ENCODE assay signal across 8 cellular contexts in the genomic region with DNA sequence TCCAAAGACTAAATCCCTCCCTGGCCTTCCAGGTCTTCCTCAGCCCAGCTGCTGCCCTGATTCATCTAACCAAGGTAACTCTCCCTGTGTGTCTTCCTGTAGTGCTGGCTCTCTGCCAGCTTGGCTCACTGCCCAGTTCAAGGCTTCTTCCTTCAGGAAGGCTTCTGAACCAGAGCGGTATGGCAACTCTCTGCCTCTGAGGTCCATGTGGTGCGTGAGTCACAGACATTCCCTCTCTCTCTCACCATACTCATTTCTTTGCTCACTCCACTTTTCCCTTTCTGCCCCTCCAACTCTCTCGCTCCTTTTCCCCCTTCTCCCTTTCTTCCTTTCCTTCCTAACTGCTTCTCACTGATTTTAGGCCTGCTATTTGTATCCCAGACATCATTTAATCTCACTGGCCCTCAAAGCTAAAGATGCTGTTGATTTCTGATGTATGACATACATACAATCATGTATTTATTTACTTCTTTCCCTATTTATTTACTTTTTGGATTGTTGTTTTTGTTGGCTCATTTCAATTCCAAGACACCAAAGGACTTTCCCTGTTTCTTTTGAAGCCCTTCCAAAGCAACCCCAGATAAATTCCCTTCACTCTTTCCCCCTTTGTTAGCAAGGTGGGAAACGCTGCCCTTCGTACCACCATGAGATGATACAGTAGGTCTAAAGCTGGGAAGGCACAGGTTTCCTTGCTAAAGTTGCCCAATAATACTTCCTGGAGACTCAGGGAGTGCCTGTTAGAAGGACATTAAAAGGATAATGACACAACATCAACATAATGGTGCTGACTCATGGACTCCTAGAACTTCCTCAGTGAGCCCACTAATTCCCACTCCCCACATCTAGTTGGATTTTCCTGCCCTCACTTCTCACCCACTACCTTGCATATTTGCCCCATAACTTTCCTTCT. TPM values are rescaled to one million over a fixed set of nuclear protein-coding genes. Genes with fewer than 3 reads are reported as not detected.
DNase-seq lines count a peak whose midpoint lies in the region; ATAC-seq and TF ChIP-seq lines count a peak whose summit lies in the region.

No MANE protein-coding gene starts in this region.

- intact Hi-C loops in activated naive CD4-positive, alpha-beta T cell treated with anti-CD3 and anti-CD28 coated beads for 36 hours (cut with micrococcal nuclease) = no loop called here
- intact Hi-C loops in upper lobe of right lung (cut with DNase I) = no loop called here

- H3K9ac ChIP-seq in adipocyte (ENCODE audit: low read length) = no peak overlapping the region

- TF ChIP-seq CTCF in upper lobe of right lung (IDR thresholded peaks at IDR 0.05) (no peak), coronary artery (IDR thresholded peaks at IDR 0.05) (no peak)

- H3K36me3 Mint-ChIP-seq in activated naive CD4-positive, alpha-beta T cell treated with anti-CD3 and anti-CD28 coated beads for 36 hours (ENCODE audit: low read depth) = no peaks in the 10 kb centered on the region

- DNase-seq in activated naive CD4-positive, alpha-beta T cell treated with anti-CD3 and anti-CD28 coated beads for 36 hours = peak; percentile 47
- no peak for DNase-seq in activated naive CD4-positive, alpha-beta T cell treated with anti-CD3 and anti-CD28 coated beads, Interleukin-2, amount 50 U/mL, for 16 hours
- DNase-seq in NCI-H2171 treated with DMSO at 0.1 percent for 48 hours (lab: John Stamatoyannopoulos, UW) = peak; percentile 97
- peak; percentile 64 for DNase-seq in adipocyte (ENCODE audit: low read depth)
- DNase-seq in iris pigment epithelial cell (ENCODE audit: low read depth) = peak; percentile 98
- no peak for DNase-seq in upper lobe of right lung
- no peak for DNase-seq in coronary artery (ENCODE audit: low spot score)

- no peak overlapping the region for H3K4me3 Mint-ChIP-seq in activated naive CD4-positive, alpha-beta T cell treated with anti-CD3 and anti-CD28 coated beads for 36 hours

- H3K27me3 ChIP-seq in adipocyte (replicated peaks; ENCODE audit: control insufficient read depth, insufficient read depth, low read length) = no peaks in the 10 kb centered on the region
- H3K27me3 ChIP-seq in upper lobe of right lung = no peaks in the 10 kb centered on the region

- no peak overlapping the region for H3K27ac Mint-ChIP-seq in activated naive CD4-positive, alpha-beta T cell treated with anti-CD3 and anti-CD28 coated beads for 36 hours

- H3K4me3 ChIP-seq in adipocyte (ENCODE audit: low read length) = no peak overlapping the region
- H3K4me3 ChIP-seq in upper lobe of right lung = no peak overlapping the region
- H3K4me3 ChIP-seq in coronary artery = no peak overlapping the region

- H3K9me3 Mint-ChIP-seq in activated naive CD4-positive, alpha-beta T cell treated with anti-CD3 and anti-CD28 coated beads for 36 hours = no peaks in the 10 kb centered on the region

- H3K27ac ChIP-seq in upper lobe of right lung = no peak overlapping the region
- no peak overlapping the region for H3K27ac ChIP-seq in coronary artery

- H3K9me3 ChIP-seq in adipocyte (ENCODE audit: control insufficient read depth, low read length) (no peaks in the 10 kb centered on the region), upper lobe of right lung (no peaks in the 10 kb centered on the region)

- no peaks in the 10 kb centered on the region for H3K27me3 Mint-ChIP-seq in activated naive CD4-positive, alpha-beta T cell treated with anti-CD3 and anti-CD28 coated beads for 36 hours (ENCODE audit: low read depth)

- H3K36me3 ChIP-seq in adipocyte (ENCODE audit: control insufficient read depth, insufficient read depth, low read length, severe bottlenecking) (no peaks in the 10 kb centered on the region), upper lobe of right lung (no peaks in the 10 kb centered on the region)

- CTCF ChIA-PET in activated naive CD4-positive, alpha-beta T cell treated with anti-CD3 and anti-CD28 coated beads for 36 hours (lab: Charles Lee) = interaction anchor here (0.8 to 2.3 kb wide), 3 partner anchors 83 to 84 kb away, joined by 3 to 6 read pairs (median 4); no protein-coding TSS in a partner anchor

- H3K4me1 ChIP-seq in adipocyte (ENCODE audit: control insufficient read depth, insufficient read depth, low read length) = peaks cover 25% of the 10 kb centered on the region
- H3K4me1 ChIP-seq in upper lobe of right lung = no peaks in the 10 kb centered on the region

- no peaks in the 10 kb centered on the region for H3K4me1 Mint-ChIP-seq in activated naive CD4-positive, alpha-beta T cell treated with anti-CD3 and anti-CD28 coated beads for 36 hours (ENCODE audit: low read depth)

- ATAC-seq in upper lobe of right lung (peak; percentile 44), HG03045 (IDR thresholded peaks at IDR 0.05; ENCODE audit: unreplicated experiment) (no peak)

RNA-seq across cellular contexts. Expression of gene CFAP45, which starts 17.8 kb away (rescaled TPM):
- total RNA-seq in activated naive CD4-positive, alpha-beta T cell treated with anti-CD3 and anti-CD28 coated beads for 36 hours = 1 to 10 TPM; 2.1 to 2.6 TPM
- total RNA-seq in upper lobe of right lung = 1.9 TPM

RNA-seq across cellular contexts. Expression of gene VSIG8, which starts 19.7 kb away (rescaled TPM):
- total RNA-seq in activated naive CD4-positive, alpha-beta T cell treated with anti-CD3 and anti-CD28 coated beads for 36 hours = not detected
- not detected for total RNA-seq in upper lobe of right lung

RNA-seq across cellular contexts. Expression of gene TAGLN2, which starts 43.1 kb away (rescaled TPM):
- total RNA-seq in activated naive CD4-positive, alpha-beta T cell treated with anti-CD3 and anti-CD28 coated beads for 36 hours = 100 to 1,000 TPM; 453 to 454 TPM
- total RNA-seq in upper lobe of right lung = 435 TPM

RNA-seq across cellular contexts. Expression of gene SLAMF8, which starts 55.5 kb away (rescaled TPM):
- total RNA-seq in activated naive CD4-positive, alpha-beta T cell treated with anti-CD3 and anti-CD28 coated beads for 36 hours = under 1 TPM in 1 of 2 experiments, not detected in 1; 0.19 TPM
- total RNA-seq in upper lobe of right lung = 34.6 TPM

Comparison
In these comparisons a context has a peak if more than half of its experiments do, and no peak if none do; other contexts are left out.
1. DNase-seq: peak in activated naive CD4-positive, alpha-beta T cell treated with anti-CD3 and anti-CD28 coated beads for 36 hours (single experiment), NCI-H2171 treated with DMSO at 0.1 percent for 48 hours (single experiment), adipocyte (single experiment) and iris pigment epithelial cell (single experiment); none in activated naive CD4-positive, alpha-beta T cell treated with anti-CD3 and anti-CD28 coated beads, Interleukin-2, amount 50 U/mL, for 16 hours (single experiment), upper lobe of right lung (single experiment) and coronary artery (single experiment).